ENCODE assay signal across 37 cellular contexts in the genomic region with DNA sequence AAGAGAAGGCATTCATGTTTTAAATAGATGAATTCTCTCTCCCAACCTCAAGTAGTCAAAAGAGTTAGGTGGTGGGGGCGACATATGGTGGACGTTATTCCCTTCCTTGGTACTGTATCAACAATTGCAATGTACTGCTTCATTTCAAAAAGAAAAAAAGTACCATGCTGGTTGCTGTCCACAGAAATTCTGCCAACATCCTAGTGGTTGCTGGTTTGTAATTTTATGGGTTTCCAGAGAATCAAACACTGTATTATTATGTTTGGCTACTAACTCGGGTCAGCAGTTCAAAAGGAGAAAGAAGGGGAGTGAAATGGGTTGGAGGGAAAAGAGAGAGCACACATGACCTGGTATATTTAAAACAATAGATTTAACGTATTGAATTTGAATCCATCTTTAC.
"Had no signal": no experiment of that assay in that cellular context is flagged by ENCODE, and none has a peak within 500 bp of the region (broad histone marks: within the 10 kb centered on the region; RNA-seq: fewer than 3 reads in every experiment).

No MANE protein-coding gene starts in this region.

- H2AFZ ChIP-seq: PC-9 had no signal

- H3K27ac ChIP-seq: PC-9, RWPE1, WERI-Rb-1 had no signal

- DNase-seq: activated CD4-positive, alpha-beta memory T cell treated with anti-CD3 and anti-CD28 coated beads, Interleukin-2, amount 10 ng/mL, durations not matched to agents 7 days and 5 days; activated CD4-positive, alpha-beta T cell treated with anti-CD3 and anti-CD28 coated beads for 1 hour; activated CD4-positive, alpha-beta T cell treated with anti-CD3 and anti-CD28 coated beads for 48 hours; activated CD4-positive, CD25-positive, alpha-beta regulatory T cell; activated CD8-positive, alpha-beta memory T cell treated with anti-CD3 and anti-CD28 coated beads for 24 hours; activated CD8-positive, alpha-beta memory T cell treated with anti-CD3 and anti-CD28 coated beads, Interleukin-2, amount 10 ng/mL, durations not matched to agents 7 days and 5 days; activated CD8-positive, alpha-beta memory T cell treated with anti-CD3 and anti-CD28 coated beads, Interleukin-2, amount 50 U/mL, for 48 hours; activated effector memory CD4-positive, alpha-beta T cell treated with anti-CD3 and anti-CD28 coated beads, Interleukin-2, amount 50 U/mL, for 16 hours; activated naive CD4-positive, alpha-beta T cell; activated naive CD4-positive, alpha-beta T cell treated with anti-CD3 and anti-CD28 coated beads, Interleukin-2, amount 50 U/mL, for 16 hours; activated naive CD8-positive, alpha-beta T cell treated with anti-CD3 and anti-CD28 coated beads for 36 hours; activated T-cell treated with anti-CD3 and anti-CD28 coated beads, Interleukin-2, amount 50 U/mL, for 72 hours; amniotic stem cell; aorta; caudate nucleus; cerebellar nuclear complex; NCI-H1092 treated with DMSO at 0.1 percent for 48 hours; NCI-H1417; NCI-H146; NCI-H187 treated with DMSO at 0.1 percent for 48 hours; NCI-H2081; NCI-H2171 treated with DMSO at 0.1 percent for 48 hours; NCI-H2227 treated with DMSO at 0.1 percent for 48 hours; NCI-H524; NK-92 treated with Interleukin-12 subunit alpha and Interleukin-12 subunit beta, amount 100 ng/mL, for 24 hours; PC-9; SIG-M5; SW 1271; T-helper 1 cell; T-helper 2 cell; T-helper 9 cell; WERI-Rb-1 had no signal

- H3K4me2 ChIP-seq: PC-9 had no signal

- H3K4me3 ChIP-seq: K562, PC-9 had no signal

- H3K36me3 ChIP-seq: WERI-Rb-1 had no signal

- ATAC-seq: activated CD8-positive, alpha-beta memory T cell treated with anti-CD3 and anti-CD28 coated beads, Interleukin-2, amount 10 ng/mL, durations not matched to agents 7 days and 5 days; activated T-cell treated with anti-CD3 and anti-CD28 coated beads, Interleukin-2, amount 50 U/mL, for 72 hours; activated T-helper 17 cell treated with anti-CD3 and anti-CD28 coated beads, Interleukin-2, amount 50 U/mL, for 72 hours; K562; Right ventricle myocardium inferior; SK-N-SH treated with all-trans-retinoic acid at 6 μM for 48 hours had no signal
